ENCODE assay signal across 1 cellular context in the genomic region with DNA sequence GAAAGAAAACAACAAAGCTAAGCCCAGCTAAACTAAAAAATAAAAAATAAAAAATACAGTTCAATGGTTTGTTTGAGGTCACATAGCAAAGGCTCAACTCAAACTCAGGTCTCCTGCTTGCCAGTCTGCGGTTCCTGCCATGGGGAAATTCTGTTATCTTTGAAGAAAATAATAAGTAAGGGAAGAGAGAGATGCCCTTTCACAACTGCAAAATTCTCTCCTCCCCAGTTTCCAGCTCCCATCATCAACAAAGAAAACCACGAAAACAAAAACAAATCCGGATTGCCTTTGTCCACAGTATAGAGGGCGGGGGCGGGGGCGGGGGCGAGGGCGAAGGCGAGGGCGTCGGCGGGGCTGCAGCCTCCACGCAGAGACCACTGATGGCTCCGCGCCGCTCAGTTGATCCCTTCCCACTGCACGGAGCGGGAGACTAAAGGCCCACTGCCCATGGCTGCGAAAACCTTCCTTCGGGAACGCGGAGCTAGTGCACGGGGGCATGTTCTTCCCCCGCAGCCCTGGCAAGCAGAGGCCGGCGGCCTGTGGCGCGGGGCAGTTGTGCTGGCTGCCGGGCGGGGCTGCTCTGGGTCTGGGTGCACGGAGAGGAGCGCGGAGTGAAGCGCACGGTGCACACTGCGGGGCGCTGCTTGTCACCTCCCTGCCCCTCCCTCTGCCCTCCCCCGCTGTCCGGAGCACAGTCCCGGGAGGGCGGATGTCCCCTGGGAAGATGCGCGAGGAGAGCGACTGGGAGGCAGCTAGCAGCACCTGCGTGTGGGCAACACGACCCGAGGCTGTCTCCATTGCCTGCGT.
TF ChIP-seq lines count a peak whose summit lies in the region.

No MANE protein-coding gene starts in this region.

TF ChIP-seq in K562, 482 proteins besides CTCF, POLR2A, EP300 and RAD21 (continued from another document and continues in another):
- peak; percentile 50; the same call in 1 of the 2 replicates for TF ChIP-seq ATF7 (IDR thresholded peaks at IDR 0.05)
- TF ChIP-seq PHF8 (IDR thresholded peaks at IDR 0.05; ENCODE audit: borderline replicate concordance, low read length), result peak; percentile 53; the same call in 1 of the 2 replicates
- no peak for TF ChIP-seq ZBTB12 (CRISPR knock-in tag; IDR thresholded peaks at IDR 0.05)
- 0 out of 2 replicates have a peak, but pooled peaks have one; percentile 44 for TF ChIP-seq CREB1 (IDR thresholded peaks at IDR 0.05)
- peak; percentile 63 for TF ChIP-seq CREB1 (CRISPR knock-in tag; IDR thresholded peaks at IDR 0.05)
- TF ChIP-seq ZNF561 (CRISPR knock-in tag; conservative IDR thresholded peaks at IDR 0.05), result no peak
- no peak for TF ChIP-seq PPARD (CRISPR knock-in tag; IDR thresholded peaks at IDR 0.05)
- peak; percentile 39; the same call in 1 of the 2 replicates for TF ChIP-seq SMARCA4 (IDR thresholded peaks at IDR 0.05)
- TF ChIP-seq ZBTB11 (CRISPR knock-in tag; IDR thresholded peaks at IDR 0.05), result peak in 1 of 3 experiments; percentile 58; a peak in 2 of 6 replicates
- TF ChIP-seq PCBP1 (IDR thresholded peaks at IDR 0.05; ENCODE audit: low read depth, low read length, poor library complexity, severe bottlenecking), result peak; percentile 53
- TF ChIP-seq ZBTB7A (IDR thresholded peaks at IDR 0.05; ENCODE audit: borderline replicate concordance, control insufficient read depth, low read depth, low read length), result peak; percentile 60; the same call in 1 of the 2 replicates
- peak; percentile 97 for TF ChIP-seq CTBP1 (IDR thresholded peaks at IDR 0.05; ENCODE audit: borderline replicate concordance)
- TF ChIP-seq ZKSCAN1 (IDR thresholded peaks at IDR 0.05; ENCODE audit: low read depth, low read length), result 0 out of 2 replicates have a peak, but pooled peaks have one; percentile 26
- TF ChIP-seq RBBP5 (IDR thresholded peaks at IDR 0.05; ENCODE audit: borderline replicate concordance, insufficient read depth, low read length, poor library complexity, severe bottlenecking), result peak; percentile 84
- 0 out of 2 replicates have a peak, but pooled peaks have one; percentile 24 for TF ChIP-seq SMAD4 (CRISPR knock-in tag; conservative IDR thresholded peaks at IDR 0.05)
- TF ChIP-seq ZFX (CRISPR knock-in tag; IDR thresholded peaks at IDR 0.05), result peak; percentile 78
- TF ChIP-seq PKNOX1 (IDR thresholded peaks at IDR 0.05), result peak; percentile 43; the same call in 1 of the 2 replicates
- peak; percentile 18; the same call in 1 of the 2 replicates for TF ChIP-seq HCFC1 (IDR thresholded peaks at IDR 0.05; ENCODE audit: low read depth, low read length)
- TF ChIP-seq CREM (IDR thresholded peaks at IDR 0.05; ENCODE audit: low read depth), result peak; percentile 79
- peak; percentile 54 for TF ChIP-seq PHF20 (IDR thresholded peaks at IDR 0.05; ENCODE audit: partially characterized antibody)
- TF ChIP-seq LCOR (CRISPR knock-in tag; IDR thresholded peaks at IDR 0.05), result 0 out of 2 replicates have a peak, but pooled peaks have one; percentile 43
- TF ChIP-seq EWSR1 (IDR thresholded peaks at IDR 0.05; ENCODE audit: borderline replicate concordance, low read depth, partially characterized antibody), result no peak
- peak in 1 of 2 experiments; percentile 85; a peak in 2 of 4 replicates for TF ChIP-seq RCOR1 (IDR thresholded peaks at IDR 0.05; ENCODE audit: borderline replicate concordance in 1 of 2, low read depth in 2 of 2, low read length in 2 of 2)
- TF ChIP-seq RBM22 (IDR thresholded peaks at IDR 0.05; ENCODE audit: low read depth, low read length, poor library complexity, severe bottlenecking), result no peak
- TF ChIP-seq ZBTB40 (IDR thresholded peaks at IDR 0.05), result peak; percentile 13; the same call in 1 of the 2 replicates
- TF ChIP-seq ZBTB40 (CRISPR knock-in tag; IDR thresholded peaks at IDR 0.05), result no peak
- TF ChIP-seq PRDM10 (IDR thresholded peaks at IDR 0.05; ENCODE audit: partially characterized antibody), result peak; percentile 11
- peak; percentile 85 for TF ChIP-seq POLR2G (IDR thresholded peaks at IDR 0.05; ENCODE audit: low read depth, low read length)
- peak; percentile 30; the same call in 1 of the 2 replicates for TF ChIP-seq CBFA2T3 (IDR thresholded peaks at IDR 0.05)
- TF ChIP-seq TOE1 (IDR thresholded peaks at IDR 0.05; ENCODE audit: borderline replicate concordance), result 0 out of 2 replicates have a peak, but pooled peaks have one; percentile 38
- no peak for TF ChIP-seq TOE1 (CRISPR knock-in tag; IDR thresholded peaks at IDR 0.05; ENCODE audit: borderline replicate concordance, low read depth)
- TF ChIP-seq GATAD2B (IDR thresholded peaks at IDR 0.05; ENCODE audit: borderline replicate concordance), result 0 out of 2 replicates have a peak, but pooled peaks have one; percentile 28
- peak; percentile 53; the same call in 1 of the 2 replicates for TF ChIP-seq MYC (IDR thresholded peaks at IDR 0.05; ENCODE audit: low read depth, low read length)
- no peak for TF ChIP-seq MYC (CRISPR knock-in tag; IDR thresholded peaks at IDR 0.05; ENCODE audit: borderline replicate concordance, low read depth)
- TF ChIP-seq RB1 (IDR thresholded peaks at IDR 0.05; ENCODE audit: low read depth), result peak; percentile 71; the same call in 1 of the 2 replicates
- TF ChIP-seq HNRNPL (IDR thresholded peaks at IDR 0.05; ENCODE audit: low read depth, low read length), result peak; percentile 80
- 0 out of 2 replicates have a peak, but pooled peaks have one; percentile 71 for TF ChIP-seq GATAD2A (IDR thresholded peaks at IDR 0.05)
- no peak for TF ChIP-seq RBM15 (IDR thresholded peaks at IDR 0.05; ENCODE audit: insufficient read depth, low read length)
- peak; percentile 50; the same call in 1 of the 2 replicates for TF ChIP-seq PHF21A (IDR thresholded peaks at IDR 0.05; ENCODE audit: borderline replicate concordance, low read depth)
- peak; percentile 65 for TF ChIP-seq L3MBTL2 (IDR thresholded peaks at IDR 0.05)
